ENCODE assay signal across 20 cellular contexts in the genomic region with DNA sequence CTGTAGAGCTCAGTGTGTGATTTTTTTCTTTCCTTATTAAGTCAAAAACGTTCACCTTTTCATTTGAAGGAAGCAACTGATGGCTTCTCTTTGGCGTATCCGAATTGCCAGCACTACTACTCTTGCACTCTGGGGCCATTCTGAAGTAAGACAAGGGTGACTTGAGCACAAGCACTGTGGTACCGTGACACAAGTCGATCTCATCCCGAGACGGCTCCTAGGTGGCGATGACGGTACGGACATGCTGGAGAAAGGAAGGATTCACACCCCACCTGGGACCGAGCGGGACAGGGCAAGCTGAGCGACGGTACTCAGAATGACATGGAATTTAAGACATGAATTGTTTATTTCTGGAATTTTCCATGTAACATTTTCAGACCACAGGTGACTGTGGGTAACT. TPM values are rescaled to one million over a fixed set of nuclear protein-coding genes. Genes with fewer than 3 reads are reported as not detected.
DNase-seq lines count a peak whose midpoint lies in the region; ATAC-seq and TF ChIP-seq lines count a peak whose summit lies in the region.
"Had no signal": no experiment of that assay in that cellular context is flagged by ENCODE, and none has a peak within 500 bp of the region (broad histone marks: within the 10 kb centered on the region; RNA-seq: fewer than 3 reads in every experiment).

No MANE protein-coding gene starts in this region.

- DNase-seq in NCI-H82 (lab: John Stamatoyannopoulos, UW) (peak; percentile 8), NCI-H82 treated with DMSO at 0.1 percent for 48 hours (lab: John Stamatoyannopoulos, UW; ENCODE audit: unreplicated experiment) (no peak), WTC11 (ENCODE audit: low spot score) (no peak), endodermal cell (no peak), progenitor cell of endocrine pancreas (ENCODE audit: low spot score, unreplicated experiment) (no peak), NCI-H748 (lab: John Stamatoyannopoulos, UW; ENCODE audit: unreplicated experiment) (no peak), Peyer's patch (no peak)
- DNase-seq in activated CD4-positive, alpha-beta T cell treated with anti-CD3 and anti-CD28 coated beads, Interleukin-2, amount 50 U/mL, for 4 hours: no peak
- DNase-seq: Caco-2; CD4-positive, CD25-positive, alpha-beta regulatory T cell; CD8-positive, alpha-beta T cell; DMS153; DND-41; GOT3; HCEC 1CT had no signal

- CTCF ChIA-PET in WTC11 (lab: Charles Lee): interaction anchor here (0.7 to 2.1 kb wide), 7 partner anchors 8 to 349 kb away, joined by 3 to 6 read pairs (median 4); no protein-coding TSS in a partner anchor

- 89 to 91% methylated on average over 12 to 14 of the region's 14 CpGs for WGBS in endodermal cell (ENCODE audit: insufficient coverage in 1 of 2, insufficient read length in 1 of 2), 2 experiments

- H3K27me3 Mint-ChIP-seq in WTC11 (ENCODE audit: low read depth): peaks cover 48% of the 10 kb centered on the region
- H3K27me3 Mint-ChIP-seq in endodermal cell (ENCODE audit: insufficient read depth): peaks cover 7% of the 10 kb centered on the region
- H3K27me3 Mint-ChIP-seq in progenitor cell of endocrine pancreas: peaks cover 3% of the 10 kb centered on the region

- no peaks in the 10 kb centered on the region for H3K9me3 ChIP-seq in endodermal cell (ENCODE audit: control insufficient read depth, low read length)
- H3K9me3 ChIP-seq in Peyer's patch: no peaks in the 10 kb centered on the region
- H3K9me3 ChIP-seq: BLaER1, Caco-2 had no signal

- no peak overlapping the region for H3K9ac ChIP-seq in endodermal cell (ENCODE audit: extremely low read depth, low read length, poor library complexity, severe bottlenecking)
- H3K9ac ChIP-seq: BLaER1 had no signal

- H3K4me3 Mint-ChIP-seq in WTC11 (no peak overlapping the region), endodermal cell (no peak overlapping the region), progenitor cell of endocrine pancreas (ENCODE audit: low read depth) (no peak overlapping the region)
- H3K4me3 Mint-ChIP-seq: B cell; CD4-positive, CD25-positive, alpha-beta regulatory T cell; CD8-positive, alpha-beta T cell had no signal

- H3K4me1 ChIP-seq in endodermal cell (ENCODE audit: control insufficient read depth, insufficient read depth, low read length) (no peaks in the 10 kb centered on the region), Peyer's patch (peaks cover 0 to 14% (median 0%) of the 10 kb centered on the region in 4 donors)
- H3K4me1 ChIP-seq: BLaER1 had no signal

- H3K27ac ChIP-seq in endodermal cell (ENCODE audit: low read depth, low read length) (no peak overlapping the region), Peyer's patch (no peak overlapping the region)
- H3K27ac ChIP-seq: 22Rv1, BLaER1, C4-2B had no signal

- H3K9me3 Mint-ChIP-seq in WTC11: no peaks in the 10 kb centered on the region
- no peaks in the 10 kb centered on the region for H3K9me3 Mint-ChIP-seq in endodermal cell
- peaks cover 3% of the 10 kb centered on the region for H3K9me3 Mint-ChIP-seq in progenitor cell of endocrine pancreas (ENCODE audit: low read depth)
- H3K9me3 Mint-ChIP-seq: CD8-positive, alpha-beta T cell had no signal

- POLR2A ChIA-PET in WTC11 (lab: Charles Lee): no interaction called here

- no peak overlapping the region for H3K4me3 ChIP-seq in endodermal cell (ENCODE audit: low read length)
- no peak overlapping the region for H3K4me3 ChIP-seq in Peyer's patch
- H3K4me3 ChIP-seq: BLaER1 had no signal

- peaks cover 28% of the 10 kb centered on the region for H3K4me1 Mint-ChIP-seq in WTC11
- H3K4me1 Mint-ChIP-seq in endodermal cell: peaks cover 15% of the 10 kb centered on the region
- peaks cover 18% of the 10 kb centered on the region for H3K4me1 Mint-ChIP-seq in progenitor cell of endocrine pancreas (ENCODE audit: low read depth)
- H3K4me1 Mint-ChIP-seq: B cell had no signal

- no peak for TF ChIP-seq POLR2A in Peyer's patch (IDR thresholded peaks at IDR 0.05)

- H3K36me3 Mint-ChIP-seq in WTC11 (no peaks in the 10 kb centered on the region), endodermal cell (ENCODE audit: low read depth) (no peaks in the 10 kb centered on the region), progenitor cell of endocrine pancreas (ENCODE audit: insufficient read depth) (no peaks in the 10 kb centered on the region)
- H3K36me3 Mint-ChIP-seq: CD4-positive, CD25-positive, alpha-beta regulatory T cell; CD8-positive, alpha-beta T cell had no signal

- TF ChIP-seq CTCF in WTC11 (IDR thresholded peaks at IDR 0.05) (no peak), endodermal cell (conservative IDR thresholded peaks at IDR 0.05) (peak; percentile 17), progenitor cell of endocrine pancreas (IDR thresholded peaks at IDR 0.05; ENCODE audit: unreplicated experiment) (no peak), Peyer's patch (IDR thresholded peaks at IDR 0.05) (no peak)

- no peaks in the 10 kb centered on the region for H3K36me3 ChIP-seq in endodermal cell (ENCODE audit: control insufficient read depth, insufficient read depth, low read length)
- H3K36me3 ChIP-seq in Peyer's patch: no peaks in the 10 kb centered on the region
- H3K36me3 ChIP-seq: BLaER1 had no signal

- H3K27ac Mint-ChIP-seq in WTC11 (no peak overlapping the region; the same call in 1 of the 2 replicates), endodermal cell (no peak overlapping the region), progenitor cell of endocrine pancreas (peak overlapping the region; percentile 34)
- H3K27ac Mint-ChIP-seq: B cell; CD8-positive, alpha-beta T cell had no signal

- ATAC-seq in WTC11: peak; percentile 55
- ATAC-seq: CD8-positive, alpha-beta T cell had no signal

- H3K27me3 ChIP-seq in endodermal cell (ENCODE audit: control insufficient read depth, insufficient read depth, low read length, poor library complexity, severe bottlenecking): no peaks in the 10 kb centered on the region
- no peaks in the 10 kb centered on the region for H3K27me3 ChIP-seq in Peyer's patch
- H3K27me3 ChIP-seq: BLaER1 had no signal

TF ChIP-seq in WTC11, 78 proteins besides CTCF, POLR2A, EP300 and RAD21:
- TF ChIP-seq ESRRA (CRISPR knock-in tag; IDR thresholded peaks at IDR 0.05; ENCODE audit: borderline replicate concordance): no peak
- no peak for TF ChIP-seq TCF7 (CRISPR knock-in tag; IDR thresholded peaks at IDR 0.05; ENCODE audit: low read depth)
- no peak for TF ChIP-seq NR2C2 (CRISPR knock-in tag; IDR thresholded peaks at IDR 0.05)
- TF ChIP-seq GABPB1 (CRISPR knock-in tag; IDR thresholded peaks at IDR 0.05): no peak
- TF ChIP-seq NFATC4 (CRISPR knock-in tag; IDR thresholded peaks at IDR 0.05): no peak

RNA-seq across cellular contexts. Expression of a gene that starts 36.8 kb away (rescaled TPM):
- 2.9 to 6.2 TPM (median 3.0 TPM) in 3 replicates for total RNA-seq in WTC11 (2021)
- total RNA-seq in endodermal cell: 10 to 100 TPM; 14.9 to 15.1 TPM
- polyA plus RNA-seq in endodermal cell (2013, experiment 1 of 2): 22.2 TPM
- 26.3 TPM for polyA plus RNA-seq in endodermal cell (2013, experiment 2 of 2)
- total RNA-seq in progenitor cell of endocrine pancreas: 3.4 and 3.8 TPM in 2 replicates
- total RNA-seq in Peyer's patch: 100 to 1,000 TPM in 1 of 4 donors, 10 to 100 TPM in 3; 24.8 to 128 (median 50.0) TPM
- polyA plus RNA-seq: AG04450 had no signal
